2 cellular contexts compared by ENCODE assay signal in genomic region chr17:62075308-62075815, GRCh38.
TF ChIP-seq lines count a peak whose summit lies in the region.

No MANE protein-coding gene starts in this region.

TF ChIP-seq in GM23338, 12 proteins besides CTCF, POLR2A, EP300 and RAD21:
- TF ChIP-seq NANOG (IDR thresholded peaks at IDR 0.05; ENCODE audit: borderline replicate concordance) (no peak), CREB1 (CRISPR knock-in tag; IDR thresholded peaks at IDR 0.05; ENCODE audit: low read depth) (no peak), STAT1 (IDR thresholded peaks at IDR 0.05; ENCODE audit: unreplicated experiment) (no peak), ETS1 (IDR thresholded peaks at IDR 0.05) (no peak), POLR2AphosphoS5 (IDR thresholded peaks at IDR 0.05; ENCODE audit: low read depth) (no peak), ZNF462 (CRISPR knock-in tag; IDR thresholded peaks at IDR 0.05) (no peak), EZH2 (IDR thresholded peaks at IDR 0.05; ENCODE audit: low read depth, unreplicated experiment) (no peak), EZH2phosphoT487 (IDR thresholded peaks at IDR 0.05; ENCODE audit: unreplicated experiment) (no peak), JUNB (IDR thresholded peaks at IDR 0.05; ENCODE audit: unreplicated experiment) (no peak), REST (IDR thresholded peaks at IDR 0.05; ENCODE audit: unreplicated experiment) (no peak), ZNF331 (CRISPR knock-in tag; IDR thresholded peaks at IDR 0.05; ENCODE audit: low read depth) (no peak), ZNF114 (CRISPR knock-in tag; IDR thresholded peaks at IDR 0.05) (no peak)

TF ChIP-seq in GM12878, 131 proteins besides CTCF, POLR2A, EP300 and RAD21:
- TF ChIP-seq BCL3 (IDR thresholded peaks at IDR 0.05; ENCODE audit: borderline replicate concordance, insufficient read depth, low read depth, low read length, poor library complexity, severe bottlenecking) (no peak), CREM (IDR thresholded peaks at IDR 0.05; ENCODE audit: low read depth) (no peak), ATF3 (IDR thresholded peaks at IDR 0.05; ENCODE audit: borderline replicate concordance, extremely low read depth, low read depth, low read length) (no peak), ESRRA (IDR thresholded peaks at IDR 0.05; ENCODE audit: low read length) (no peak), ZBTB33 (IDR thresholded peaks at IDR 0.05) (no peak), SIN3A (IDR thresholded peaks at IDR 0.05; ENCODE audit: low read depth, low read length) (no peak), NR2C1 (IDR thresholded peaks at IDR 0.05) (no peak), SMAD5 (IDR thresholded peaks at IDR 0.05; ENCODE audit: low read depth) (no peak), MTA3 (IDR thresholded peaks at IDR 0.05; ENCODE audit: borderline replicate concordance, low read length) (no peak), EED (IDR thresholded peaks at IDR 0.05; ENCODE audit: low read depth) (no peak), ZNF207 (IDR thresholded peaks at IDR 0.05; ENCODE audit: borderline replicate concordance) (no peak), IKZF1 (conservative IDR thresholded peaks at IDR 0.05) (no peak), FOS (IDR thresholded peaks at IDR 0.05; ENCODE audit: borderline replicate concordance, extremely low read depth, insufficient read length) (no peak), NBN (IDR thresholded peaks at IDR 0.05) (no peak), CEBPB (IDR thresholded peaks at IDR 0.05; ENCODE audit: borderline replicate concordance in 1 of 2, low read depth in 2 of 2, low read length in 2 of 2) (no peak), ZNF622 (IDR thresholded peaks at IDR 0.05) (no peak), RBBP5 (conservative IDR thresholded peaks at IDR 0.05) (no peak), IRF5 (IDR thresholded peaks at IDR 0.05; ENCODE audit: borderline replicate concordance) (no peak)
